1 cellular context compared by ENCODE assay signal in genomic region chr4:74042681-74043080, GRCh38.
TF ChIP-seq lines count a peak whose summit lies in the region.

No MANE protein-coding gene starts in this region.

TF ChIP-seq in H1, 55 proteins besides CTCF, POLR2A, EP300 and RAD21:
- TF ChIP-seq SP1 (IDR thresholded peaks at IDR 0.05; ENCODE audit: low read depth, low read length), result no peak
- no peak for TF ChIP-seq MAFK (IDR thresholded peaks at IDR 0.05; ENCODE audit: low read depth, low read length)
- TF ChIP-seq CTBP2 (IDR thresholded peaks at IDR 0.05; ENCODE audit: borderline replicate concordance, insufficient read depth, insufficient read length, low read length), result no peak
- no peak for TF ChIP-seq GABPA (IDR thresholded peaks at IDR 0.05; ENCODE audit: borderline replicate concordance, insufficient read depth, low read length)
- TF ChIP-seq HDAC6 (IDR thresholded peaks at IDR 0.05; ENCODE audit: low read depth, low read length), result no peak
- TF ChIP-seq SP2 (IDR thresholded peaks at IDR 0.05; ENCODE audit: low read length), result no peak
- TF ChIP-seq SIN3A (conservative IDR thresholded peaks at IDR 0.05 in 1 of 2, IDR thresholded peaks at IDR 0.05 in 1 of 2; ENCODE audit: low read depth in 1 of 2, low read length in 2 of 2), result no peak
- no peak for TF ChIP-seq RBBP5 (IDR thresholded peaks at IDR 0.05; ENCODE audit: borderline replicate concordance, low read depth, low read length)
- TF ChIP-seq KDM5A (IDR thresholded peaks at IDR 0.05; ENCODE audit: low read length), result no peak
- TF ChIP-seq SIRT6 (IDR thresholded peaks at IDR 0.05; ENCODE audit: low read length), result no peak
